Comparison of ENCODE assay signal across 8 cellular contexts in genomic region chr14:93042968-93043940, GRCh38.
DNase-seq lines count a peak whose midpoint lies in the region; ATAC-seq and TF ChIP-seq lines count a peak whose summit lies in the region.

No MANE protein-coding gene starts in this region.

- TF ChIP-seq CTCF in choroid plexus epithelial cell (conservative IDR thresholded peaks at IDR 0.05; ENCODE audit: low read depth, low read length), result no peak

- H3K4me3 ChIP-seq in choroid plexus epithelial cell (ENCODE audit: low read depth, low read length), result no peak overlapping the region
- no peak overlapping the region for H3K4me3 ChIP-seq in mucosa of stomach (ENCODE audit: low read length)

- DNase-seq in AG20443 (ENCODE audit: low spot score) (peak; percentile 91), choroid plexus epithelial cell (ENCODE audit: low read depth) (peak; percentile 67), posterior cingulate gyrus (no peak)

- no peak for TF ChIP-seq RAD21 in Ishikawa (IDR thresholded peaks at IDR 0.05; ENCODE audit: low read depth)

- peaks cover 3% of the 10 kb centered on the region for H3K36me3 ChIP-seq in mucosa of stomach (ENCODE audit: control insufficient read depth, insufficient read depth, low read length)

- peak; percentile 55; the same call in 1 of the 2 replicates for TF ChIP-seq EP300 in Ishikawa (IDR thresholded peaks at IDR 0.05; ENCODE audit: borderline replicate concordance)

- ATAC-seq in HG02938 (IDR thresholded peaks at IDR 0.05; ENCODE audit: unreplicated experiment) (no peak), GM19395 (IDR thresholded peaks at IDR 0.05; ENCODE audit: unreplicated experiment) (no peak), HG02759 (IDR thresholded peaks at IDR 0.05; ENCODE audit: unreplicated experiment) (no peak)

- H3K27me3 ChIP-seq in mucosa of stomach (ENCODE audit: control insufficient read depth, insufficient read depth, low read length), result no peaks in the 10 kb centered on the region

- peaks cover 88% of the 10 kb centered on the region for H3K4me1 ChIP-seq in mucosa of stomach (ENCODE audit: control insufficient read depth, insufficient read depth, low read length)

- peak overlapping the region; percentile 50 for H3K9ac ChIP-seq in mucosa of stomach (ENCODE audit: low read length)

- H3K9me3 ChIP-seq in mucosa of stomach (ENCODE audit: control insufficient read depth, low read length), result no peaks in the 10 kb centered on the region

- intact Hi-C loops in posterior cingulate gyrus (cut with DNase I), result no loop called here

TF ChIP-seq in Ishikawa, 13 proteins besides CTCF, POLR2A, EP300 and RAD21:
- TF ChIP-seq TEAD4 (IDR thresholded peaks at IDR 0.05) (peak; percentile 81), NFIC (IDR thresholded peaks at IDR 0.05) (peak; percentile 33; the same call in 1 of the 2 replicates), FOXM1 (IDR thresholded peaks at IDR 0.05; ENCODE audit: borderline replicate concordance, low read depth) (no peak), TCF12 (IDR thresholded peaks at IDR 0.05; ENCODE audit: low read depth) (peak; percentile 66), REST (IDR thresholded peaks at IDR 0.05; ENCODE audit: low read depth) (no peak)

Comparison
In these comparisons a context has a peak if more than half of its experiments do, and no peak if none do; other contexts are left out.
1. DNase-seq: peak in AG20443 (single experiment) and choroid plexus epithelial cell (single experiment); none in posterior cingulate gyrus (0 of 10).